1 cellular context compared by ENCODE assay signal in the genomic region with DNA sequence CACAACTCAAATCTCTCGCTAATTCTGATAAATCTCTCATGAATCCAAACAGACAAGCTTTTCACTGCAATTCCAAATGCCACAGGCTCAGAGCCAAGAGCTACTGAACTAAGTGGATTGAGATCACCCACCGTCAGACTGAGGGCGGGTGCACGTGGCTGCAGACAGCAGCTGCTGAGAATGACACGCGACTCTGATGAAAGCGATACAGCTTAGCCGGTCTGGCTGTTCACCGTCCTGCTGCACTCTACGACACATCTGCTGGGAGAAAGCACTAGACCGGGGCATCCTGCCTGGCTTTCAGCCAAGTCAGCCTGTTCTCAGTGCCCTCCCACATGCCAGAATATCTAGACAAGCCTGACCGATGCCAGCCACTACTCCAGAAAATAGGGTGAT.
A peak's percentile ranks its signal among the peaks of the same experiment; 100 is the strongest.
TF ChIP-seq lines count a peak whose summit lies in the region.

No MANE protein-coding gene starts in this region.

TF ChIP-seq in K562, 482 proteins besides CTCF, POLR2A, EP300 and RAD21 (continued from another document and continues in another):
- TF ChIP-seq, protein P1, sequence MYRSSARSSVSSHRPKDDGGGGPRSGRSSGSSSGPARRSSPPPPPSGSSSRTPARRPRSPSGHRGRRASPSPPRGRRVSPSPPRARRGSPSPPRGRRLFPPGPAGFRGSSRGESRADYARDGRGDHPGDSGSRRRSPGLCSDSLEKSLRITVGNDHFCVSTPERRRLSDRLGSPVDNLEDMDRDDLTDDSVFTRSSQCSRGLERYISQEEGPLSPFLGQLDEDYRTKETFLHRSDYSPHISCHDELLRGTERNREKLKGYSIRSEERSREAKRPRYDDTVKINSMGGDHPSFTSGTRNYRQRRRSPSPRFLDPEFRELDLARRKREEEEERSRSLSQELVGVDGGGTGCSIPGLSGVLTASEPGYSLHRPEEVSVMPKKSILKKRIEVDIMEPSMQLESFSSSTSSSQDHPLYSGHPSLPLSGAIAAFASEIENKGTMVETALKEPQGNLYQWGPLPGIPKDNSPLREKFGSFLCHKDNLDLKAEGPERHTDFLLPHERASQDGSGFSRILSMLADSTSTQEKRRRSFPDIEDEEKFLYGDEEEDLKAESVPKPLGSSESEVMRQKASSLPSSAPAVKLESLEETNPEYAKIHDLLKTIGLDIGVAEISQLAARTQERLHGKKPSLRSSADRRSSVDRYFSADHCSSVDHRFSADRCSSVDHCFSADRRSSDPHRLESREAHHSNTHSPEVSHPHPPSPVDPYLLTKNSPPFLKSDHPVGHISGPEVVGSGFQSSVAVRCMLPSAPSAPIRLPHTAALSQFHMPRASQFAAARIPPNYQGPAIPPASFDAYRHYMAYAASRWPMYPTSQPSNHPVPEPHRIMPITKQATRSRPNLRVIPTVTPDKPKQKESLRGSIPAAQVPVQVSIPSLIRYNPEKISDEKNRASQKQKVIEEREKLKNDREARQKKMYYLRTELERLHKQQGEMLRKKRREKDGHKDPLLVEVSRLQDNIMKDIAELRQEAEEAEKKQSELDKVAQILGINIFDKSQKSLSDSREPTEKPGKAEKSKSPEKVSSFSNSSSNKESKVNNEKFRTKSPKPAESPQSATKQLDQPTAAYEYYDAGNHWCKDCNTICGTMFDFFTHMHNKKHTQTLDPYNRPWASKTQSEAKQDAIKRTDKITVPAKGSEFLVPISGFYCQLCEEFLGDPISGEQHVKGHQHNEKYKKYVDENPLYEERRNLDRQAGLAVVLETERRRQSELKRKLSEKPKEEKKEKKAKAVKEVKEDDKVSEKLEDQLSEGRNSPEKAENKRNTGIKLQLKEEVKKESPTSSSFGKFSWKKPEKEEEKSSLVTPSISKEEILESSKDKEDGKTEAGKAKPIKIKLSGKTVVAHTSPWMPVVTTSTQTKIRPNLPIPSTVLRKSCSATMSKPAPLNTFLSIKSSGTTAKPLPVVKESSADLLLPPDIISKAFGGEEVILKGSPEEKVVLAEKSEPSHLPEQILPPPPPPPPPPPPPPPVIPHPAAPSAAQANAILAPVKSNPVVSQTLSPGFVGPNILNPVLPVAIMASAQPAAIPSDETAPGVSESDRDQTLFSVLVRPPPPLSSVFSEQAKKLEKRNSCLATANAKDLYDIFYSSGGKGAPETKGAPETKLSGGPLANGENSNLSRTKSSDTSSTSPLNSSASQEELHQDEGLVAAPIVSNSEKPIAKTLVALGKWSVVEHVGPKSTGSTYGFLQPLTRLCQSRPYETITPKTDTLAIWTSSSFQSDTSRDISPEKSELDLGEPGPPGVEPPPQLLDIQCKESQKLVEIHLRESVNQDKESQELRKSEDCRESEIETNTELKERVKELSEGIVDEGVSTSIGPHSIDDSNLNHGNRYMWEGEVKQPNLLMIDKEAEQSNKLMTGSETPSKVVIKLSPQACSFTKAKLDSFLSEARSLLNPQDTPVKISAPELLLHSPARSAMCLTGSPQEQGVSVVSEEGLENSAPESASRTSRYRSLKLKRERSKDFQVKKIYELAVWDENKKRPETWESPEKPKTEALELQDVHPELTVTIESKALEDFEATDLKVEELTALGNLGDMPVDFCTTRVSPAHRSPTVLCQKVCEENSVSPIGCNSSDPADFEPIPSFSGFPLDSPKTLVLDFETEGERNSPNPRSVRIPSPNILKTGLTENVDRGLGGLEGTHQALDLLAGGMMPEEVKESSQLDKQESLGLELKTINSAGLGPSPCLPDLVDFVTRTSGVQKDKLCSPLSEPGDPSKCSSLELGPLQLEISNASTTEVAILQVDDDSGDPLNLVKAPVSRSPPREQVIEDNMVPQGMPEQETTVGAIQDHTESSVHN (IDR thresholded peaks at IDR 0.05; ENCODE audit: borderline replicate concordance in 1 of 2, low read depth in 1 of 2): peak in 1 of 2 experiments; percentile 75; a peak in 1 of 4 replicates
- TF ChIP-seq ZNF644 (tag; IDR thresholded peaks at IDR 0.05; ENCODE audit: low read depth) (0 out of 2 replicates have a peak, but pooled peaks have one; percentile 22), HMGN3 (IDR thresholded peaks at IDR 0.05; ENCODE audit: borderline replicate concordance, extremely low read depth, insufficient read length, low read depth, low read length) (no peak), ARHGAP35 (IDR thresholded peaks at IDR 0.05; ENCODE audit: partially characterized antibody) (no peak), MCM3 (IDR thresholded peaks at IDR 0.05) (no peak), ZNF124 (CRISPR knock-in tag; IDR thresholded peaks at IDR 0.05) (no peak), SAFB (IDR thresholded peaks at IDR 0.05; ENCODE audit: borderline replicate concordance, low read depth, low read length) (no peak), BACH1 (tag; IDR thresholded peaks at IDR 0.05) (no peak), CC2D1A (IDR thresholded peaks at IDR 0.05) (no peak), TAF9B (IDR thresholded peaks at IDR 0.05; ENCODE audit: partially characterized antibody) (peak; percentile 63), RB1 (IDR thresholded peaks at IDR 0.05; ENCODE audit: low read depth) (no peak), LCOR (CRISPR knock-in tag; IDR thresholded peaks at IDR 0.05) (no peak), CBX1 (IDR thresholded peaks at IDR 0.05; ENCODE audit: low read depth) (no peak), ZNF41 (CRISPR knock-in tag; conservative IDR thresholded peaks at IDR 0.05) (no peak), FOXA3 (CRISPR knock-in tag; conservative IDR thresholded peaks at IDR 0.05 in 1 of 2, IDR thresholded peaks at IDR 0.05 in 1 of 2) (no peak), NFATC3 (IDR thresholded peaks at IDR 0.05) (no peak), SRSF7 (optimal IDR thresholded peaks at IDR 0.05; ENCODE audit: low read depth, low read length) (no peak), RCOR1 (IDR thresholded peaks at IDR 0.05; ENCODE audit: borderline replicate concordance in 1 of 2, low read depth in 2 of 2, low read length in 2 of 2) (no peak), SMAD1 (IDR thresholded peaks at IDR 0.05; ENCODE audit: low read depth, low read length, partially characterized antibody) (no peak), ZNF140 (CRISPR knock-in tag; IDR thresholded peaks at IDR 0.05) (no peak), HCFC1 (IDR thresholded peaks at IDR 0.05; ENCODE audit: low read depth, low read length) (no peak), ZKSCAN8 (CRISPR knock-in tag; IDR thresholded peaks at IDR 0.05) (no peak), PURB (CRISPR knock-in tag; IDR thresholded peaks at IDR 0.05; ENCODE audit: low read depth) (no peak), HDAC6 (IDR thresholded peaks at IDR 0.05; ENCODE audit: low read depth, low read length) (no peak)
- TF ChIP-seq, protein P2, sequence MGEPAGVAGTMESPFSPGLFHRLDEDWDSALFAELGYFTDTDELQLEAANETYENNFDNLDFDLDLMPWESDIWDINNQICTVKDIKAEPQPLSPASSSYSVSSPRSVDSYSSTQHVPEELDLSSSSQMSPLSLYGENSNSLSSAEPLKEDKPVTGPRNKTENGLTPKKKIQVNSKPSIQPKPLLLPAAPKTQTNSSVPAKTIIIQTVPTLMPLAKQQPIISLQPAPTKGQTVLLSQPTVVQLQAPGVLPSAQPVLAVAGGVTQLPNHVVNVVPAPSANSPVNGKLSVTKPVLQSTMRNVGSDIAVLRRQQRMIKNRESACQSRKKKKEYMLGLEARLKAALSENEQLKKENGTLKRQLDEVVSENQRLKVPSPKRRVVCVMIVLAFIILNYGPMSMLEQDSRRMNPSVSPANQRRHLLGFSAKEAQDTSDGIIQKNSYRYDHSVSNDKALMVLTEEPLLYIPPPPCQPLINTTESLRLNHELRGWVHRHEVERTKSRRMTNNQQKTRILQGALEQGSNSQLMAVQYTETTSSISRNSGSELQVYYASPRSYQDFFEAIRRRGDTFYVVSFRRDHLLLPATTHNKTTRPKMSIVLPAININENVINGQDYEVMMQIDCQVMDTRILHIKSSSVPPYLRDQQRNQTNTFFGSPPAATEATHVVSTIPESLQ (CRISPR knock-in tag; IDR thresholded peaks at IDR 0.05): no peak
- TF ChIP-seq, protein P3, sequence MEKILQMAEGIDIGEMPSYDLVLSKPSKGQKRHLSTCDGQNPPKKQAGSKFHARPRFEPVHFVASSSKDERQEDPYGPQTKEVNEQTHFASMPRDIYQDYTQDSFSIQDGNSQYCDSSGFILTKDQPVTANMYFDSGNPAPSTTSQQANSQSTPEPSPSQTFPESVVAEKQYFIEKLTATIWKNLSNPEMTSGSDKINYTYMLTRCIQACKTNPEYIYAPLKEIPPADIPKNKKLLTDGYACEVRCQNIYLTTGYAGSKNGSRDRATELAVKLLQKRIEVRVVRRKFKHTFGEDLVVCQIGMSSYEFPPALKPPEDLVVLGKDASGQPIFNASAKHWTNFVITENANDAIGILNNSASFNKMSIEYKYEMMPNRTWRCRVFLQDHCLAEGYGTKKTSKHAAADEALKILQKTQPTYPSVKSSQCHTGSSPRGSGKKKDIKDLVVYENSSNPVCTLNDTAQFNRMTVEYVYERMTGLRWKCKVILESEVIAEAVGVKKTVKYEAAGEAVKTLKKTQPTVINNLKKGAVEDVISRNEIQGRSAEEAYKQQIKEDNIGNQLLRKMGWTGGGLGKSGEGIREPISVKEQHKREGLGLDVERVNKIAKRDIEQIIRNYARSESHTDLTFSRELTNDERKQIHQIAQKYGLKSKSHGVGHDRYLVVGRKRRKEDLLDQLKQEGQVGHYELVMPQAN (IDR thresholded peaks at IDR 0.05; ENCODE audit: borderline replicate concordance): peak; percentile 77
- TF ChIP-seq, protein P4, sequence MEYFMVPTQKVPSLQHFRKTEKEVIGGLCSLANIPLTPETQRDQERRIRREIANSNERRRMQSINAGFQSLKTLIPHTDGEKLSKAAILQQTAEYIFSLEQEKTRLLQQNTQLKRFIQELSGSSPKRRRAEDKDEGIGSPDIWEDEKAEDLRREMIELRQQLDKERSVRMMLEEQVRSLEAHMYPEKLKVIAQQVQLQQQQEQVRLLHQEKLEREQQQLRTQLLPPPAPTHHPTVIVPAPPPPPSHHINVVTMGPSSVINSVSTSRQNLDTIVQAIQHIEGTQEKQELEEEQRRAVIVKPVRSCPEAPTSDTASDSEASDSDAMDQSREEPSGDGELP (CRISPR knock-in tag; IDR thresholded peaks at IDR 0.05; ENCODE audit: borderline replicate concordance): peak; percentile 85
- TF ChIP-seq, protein P5, sequence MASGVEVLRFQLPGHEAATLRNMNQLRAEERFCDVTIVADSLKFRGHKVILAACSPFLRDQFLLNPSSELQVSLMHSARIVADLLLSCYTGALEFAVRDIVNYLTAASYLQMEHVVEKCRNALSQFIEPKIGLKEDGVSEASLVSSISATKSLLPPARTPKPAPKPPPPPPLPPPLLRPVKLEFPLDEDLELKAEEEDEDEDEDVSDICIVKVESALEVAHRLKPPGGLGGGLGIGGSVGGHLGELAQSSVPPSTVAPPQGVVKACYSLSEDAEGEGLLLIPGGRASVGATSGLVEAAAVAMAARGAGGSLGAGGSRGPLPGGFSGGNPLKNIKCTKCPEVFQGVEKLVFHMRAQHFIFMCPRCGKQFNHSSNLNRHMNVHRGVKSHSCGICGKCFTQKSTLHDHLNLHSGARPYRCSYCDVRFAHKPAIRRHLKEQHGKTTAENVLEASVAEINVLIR (CRISPR knock-in tag; IDR thresholded peaks at IDR 0.05): no peak
- TF ChIP-seq, protein P6, sequence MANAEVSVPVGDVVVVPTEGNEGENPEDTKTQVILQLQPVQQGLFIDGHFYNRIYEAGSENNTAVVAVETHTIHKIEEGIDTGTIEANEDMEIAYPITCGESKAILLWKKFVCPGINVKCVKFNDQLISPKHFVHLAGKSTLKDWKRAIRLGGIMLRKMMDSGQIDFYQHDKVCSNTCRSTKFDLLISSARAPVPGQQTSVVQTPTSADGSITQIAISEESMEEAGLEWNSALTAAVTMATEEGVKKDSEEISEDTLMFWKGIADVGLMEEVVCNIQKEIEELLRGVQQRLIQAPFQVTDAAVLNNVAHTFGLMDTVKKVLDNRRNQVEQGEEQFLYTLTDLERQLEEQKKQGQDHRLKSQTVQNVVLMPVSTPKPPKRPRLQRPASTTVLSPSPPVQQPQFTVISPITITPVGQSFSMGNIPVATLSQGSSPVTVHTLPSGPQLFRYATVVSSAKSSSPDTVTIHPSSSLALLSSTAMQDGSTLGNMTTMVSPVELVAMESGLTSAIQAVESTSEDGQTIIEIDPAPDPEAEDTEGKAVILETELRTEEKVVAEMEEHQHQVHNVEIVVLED (CRISPR knock-in tag; IDR thresholded peaks at IDR 0.05): no peak
- TF ChIP-seq, protein P7, sequence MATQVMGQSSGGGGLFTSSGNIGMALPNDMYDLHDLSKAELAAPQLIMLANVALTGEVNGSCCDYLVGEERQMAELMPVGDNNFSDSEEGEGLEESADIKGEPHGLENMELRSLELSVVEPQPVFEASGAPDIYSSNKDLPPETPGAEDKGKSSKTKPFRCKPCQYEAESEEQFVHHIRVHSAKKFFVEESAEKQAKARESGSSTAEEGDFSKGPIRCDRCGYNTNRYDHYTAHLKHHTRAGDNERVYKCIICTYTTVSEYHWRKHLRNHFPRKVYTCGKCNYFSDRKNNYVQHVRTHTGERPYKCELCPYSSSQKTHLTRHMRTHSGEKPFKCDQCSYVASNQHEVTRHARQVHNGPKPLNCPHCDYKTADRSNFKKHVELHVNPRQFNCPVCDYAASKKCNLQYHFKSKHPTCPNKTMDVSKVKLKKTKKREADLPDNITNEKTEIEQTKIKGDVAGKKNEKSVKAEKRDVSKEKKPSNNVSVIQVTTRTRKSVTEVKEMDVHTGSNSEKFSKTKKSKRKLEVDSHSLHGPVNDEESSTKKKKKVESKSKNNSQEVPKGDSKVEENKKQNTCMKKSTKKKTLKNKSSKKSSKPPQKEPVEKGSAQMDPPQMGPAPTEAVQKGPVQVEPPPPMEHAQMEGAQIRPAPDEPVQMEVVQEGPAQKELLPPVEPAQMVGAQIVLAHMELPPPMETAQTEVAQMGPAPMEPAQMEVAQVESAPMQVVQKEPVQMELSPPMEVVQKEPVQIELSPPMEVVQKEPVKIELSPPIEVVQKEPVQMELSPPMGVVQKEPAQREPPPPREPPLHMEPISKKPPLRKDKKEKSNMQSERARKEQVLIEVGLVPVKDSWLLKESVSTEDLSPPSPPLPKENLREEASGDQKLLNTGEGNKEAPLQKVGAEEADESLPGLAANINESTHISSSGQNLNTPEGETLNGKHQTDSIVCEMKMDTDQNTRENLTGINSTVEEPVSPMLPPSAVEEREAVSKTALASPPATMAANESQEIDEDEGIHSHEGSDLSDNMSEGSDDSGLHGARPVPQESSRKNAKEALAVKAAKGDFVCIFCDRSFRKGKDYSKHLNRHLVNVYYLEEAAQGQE (CRISPR knock-in tag; IDR thresholded peaks at IDR 0.05; ENCODE audit: low read depth): no peak
- TF ChIP-seq, protein P8, sequence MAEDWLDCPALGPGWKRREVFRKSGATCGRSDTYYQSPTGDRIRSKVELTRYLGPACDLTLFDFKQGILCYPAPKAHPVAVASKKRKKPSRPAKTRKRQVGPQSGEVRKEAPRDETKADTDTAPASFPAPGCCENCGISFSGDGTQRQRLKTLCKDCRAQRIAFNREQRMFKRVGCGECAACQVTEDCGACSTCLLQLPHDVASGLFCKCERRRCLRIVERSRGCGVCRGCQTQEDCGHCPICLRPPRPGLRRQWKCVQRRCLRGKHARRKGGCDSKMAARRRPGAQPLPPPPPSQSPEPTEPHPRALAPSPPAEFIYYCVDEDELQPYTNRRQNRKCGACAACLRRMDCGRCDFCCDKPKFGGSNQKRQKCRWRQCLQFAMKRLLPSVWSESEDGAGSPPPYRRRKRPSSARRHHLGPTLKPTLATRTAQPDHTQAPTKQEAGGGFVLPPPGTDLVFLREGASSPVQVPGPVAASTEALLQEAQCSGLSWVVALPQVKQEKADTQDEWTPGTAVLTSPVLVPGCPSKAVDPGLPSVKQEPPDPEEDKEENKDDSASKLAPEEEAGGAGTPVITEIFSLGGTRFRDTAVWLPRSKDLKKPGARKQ (CRISPR knock-in tag; IDR thresholded peaks at IDR 0.05): no peak
- TF ChIP-seq, protein P9, sequence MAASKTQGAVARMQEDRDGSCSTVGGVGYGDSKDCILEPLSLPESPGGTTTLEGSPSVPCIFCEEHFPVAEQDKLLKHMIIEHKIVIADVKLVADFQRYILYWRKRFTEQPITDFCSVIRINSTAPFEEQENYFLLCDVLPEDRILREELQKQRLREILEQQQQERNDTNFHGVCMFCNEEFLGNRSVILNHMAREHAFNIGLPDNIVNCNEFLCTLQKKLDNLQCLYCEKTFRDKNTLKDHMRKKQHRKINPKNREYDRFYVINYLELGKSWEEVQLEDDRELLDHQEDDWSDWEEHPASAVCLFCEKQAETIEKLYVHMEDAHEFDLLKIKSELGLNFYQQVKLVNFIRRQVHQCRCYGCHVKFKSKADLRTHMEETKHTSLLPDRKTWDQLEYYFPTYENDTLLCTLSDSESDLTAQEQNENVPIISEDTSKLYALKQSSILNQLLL (CRISPR knock-in tag; IDR thresholded peaks at IDR 0.05; ENCODE audit: borderline replicate concordance): no peak
